ENCODE assay signal across 11 cellular contexts in genomic region chr20:50248104-50248631, GRCh38. TPM values are rescaled to one million over a fixed set of nuclear protein-coding genes. Genes with fewer than 3 reads are reported as not detected.
DNase-seq lines count a peak whose midpoint lies in the region; ATAC-seq, FAIRE-seq and TF ChIP-seq lines count a peak whose summit lies in the region.
"Had no signal": no experiment of that assay in that cellular context is flagged by ENCODE, and none has a peak within 500 bp of the region (broad histone marks: within the 10 kb centered on the region; RNA-seq: fewer than 3 reads in every experiment).

No MANE protein-coding gene starts in this region.

- H3K9me3 ChIP-seq in A549 (no peaks in the 10 kb centered on the region), mesenchymal stem cell (ENCODE audit: control insufficient read depth, low read length) (no peaks in the 10 kb centered on the region), testis (no peaks in the 10 kb centered on the region)

- no peak for TF ChIP-seq EP300 in A549 (IDR thresholded peaks at IDR 0.05)

- H3K14ac ChIP-seq in mesenchymal stem cell (ENCODE audit: low read length in 2 of 2), result no peak overlapping the region

- WGBS in A549 (ENCODE audit: missing lambda C conversion rate), result 83% methylated on average over 13 of the region's 17 CpGs
- 80% methylated on average over 17 of the region's 17 CpGs for WGBS in mesenchymal stem cell
- WGBS in testis, 2 donors, result 82 to 87% methylated on average over 15 to 17 of the region's 17 CpGs

- peak in 1 of 2 experiments; percentile 34; a peak in 3 of 6 replicates for ATAC-seq in A549
- ATAC-seq in GM21825 (IDR thresholded peaks at IDR 0.05; ENCODE audit: unreplicated experiment), result no peak
- ATAC-seq: PC-3 had no signal

- peak overlapping the region; percentile 37 for H2BK120ac ChIP-seq in mesenchymal stem cell (ENCODE audit: low read depth, low read length)

- H3K36me3 ChIP-seq in mesenchymal stem cell (ENCODE audit: control insufficient read depth in 1 of 2, insufficient read depth in 2 of 2, low read depth in 1 of 2, low read length in 2 of 2) (no peaks in the 10 kb centered on the region), testis (ENCODE audit: low read depth, missing control alignments) (no peaks in the 10 kb centered on the region)

- no peak overlapping the region for H3K23ac ChIP-seq in mesenchymal stem cell (ENCODE audit: low read length in 2 of 2)

- peak overlapping the region in 1 of 2 experiments; percentile 38 for H3K4ac ChIP-seq in mesenchymal stem cell (ENCODE audit: low read depth in 1 of 2, low read length in 2 of 2)

- POLR2A ChIA-PET in A549 (lab: Yijun Ruan, JAX), result interaction anchor here (0.6 kb wide), 1 partner anchor 52 kb away, joined by 4 read pairs; no protein-coding TSS in a partner anchor

- intact Hi-C loops in posterior vena cava (cut with DNase I), result no loop called here
- intact Hi-C loops in testis (cut with DNase I; ENCODE audit: low total_unique reads), result no loop called here

- CTCF ChIA-PET in A549 (lab: Yijun Ruan, JAX), result interaction anchor here (0.9 to 1.5 kb wide), 5 partner anchors 9 to 57 kb away, joined by 3 to 5 read pairs (median 3); no protein-coding TSS in a partner anchor

- no peak for FAIRE-seq in A549 (lab: Jason Lieb, UNC)
- peak; percentile 83 for FAIRE-seq in HTR-8/SVneo (lab: Jason Lieb, UNC)

- H3K27me3 ChIP-seq in mesenchymal stem cell (ENCODE audit: control insufficient read depth in 1 of 2, insufficient read depth in 1 of 2, low read length in 2 of 2), result no peaks in the 10 kb centered on the region
- H3K27me3 ChIP-seq in testis, result no peaks in the 10 kb centered on the region

- peak overlapping the region; percentile 0 to 51 for H3K18ac ChIP-seq in mesenchymal stem cell (ENCODE audit: low read depth in 1 of 2, low read length in 2 of 2)

- H2AFZ ChIP-seq in mesenchymal stem cell (ENCODE audit: low read depth, low read length), result no peak overlapping the region

- no peak for TF ChIP-seq POLR2A in A549 (IDR thresholded peaks at IDR 0.05; ENCODE audit: low read length)
- no peak for TF ChIP-seq POLR2A in testis (IDR thresholded peaks at IDR 0.05)

- peak overlapping the region; percentile 59 for H4K8ac ChIP-seq in mesenchymal stem cell (ENCODE audit: low read length)

- DNase-seq in A549 (ENCODE audit: low read depth in 1 of 2, low spot score in 1 of 2) (no peak), HTR-8/SVneo (ENCODE audit: insufficient read length, low spot score) (peak; percentile 84), choroid plexus epithelial cell (ENCODE audit: low read depth) (peak; percentile 35), mesenchymal stem cell (peak; percentile 44), posterior vena cava (ENCODE audit: low spot score) (no peak), testis (no peak), SK-N-DZ (ENCODE audit: low spot score) (no peak)
- DNase-seq: DMS79 treated with DMSO at 0.1 percent for 48 hours, NCI-H2029, PC-3 had no signal

- H3K4me3 ChIP-seq in A549, result no peak overlapping the region
- H3K4me3 ChIP-seq in choroid plexus epithelial cell (ENCODE audit: low read depth, low read length), result no peak overlapping the region
- H3K4me3 ChIP-seq in mesenchymal stem cell (ENCODE audit: insufficient read depth in 1 of 2, low read depth in 1 of 2, low read length in 2 of 2), result no peak overlapping the region
- no peak overlapping the region for H3K4me3 ChIP-seq in testis

- peak overlapping the region; percentile 63 for H3K9ac ChIP-seq in mesenchymal stem cell (ENCODE audit: low read length)

- H2BK15ac ChIP-seq in mesenchymal stem cell (ENCODE audit: low read depth, poor library complexity, severe bottlenecking), result no peak overlapping the region

- H3K27ac ChIP-seq in A549, result peak overlapping the region; percentile 21 to 73; a peak in 4 of 6 replicates
- H3K27ac ChIP-seq in mesenchymal stem cell (ENCODE audit: low read length, poor library complexity, severe bottlenecking), result no peak overlapping the region
- no peak overlapping the region for H3K27ac ChIP-seq in testis

- H4K91ac ChIP-seq in mesenchymal stem cell (ENCODE audit: low read length), result peak overlapping the region; percentile 87

- no peak overlapping the region for H2BK5ac ChIP-seq in mesenchymal stem cell (ENCODE audit: low read depth, low read length, poor library complexity, severe bottlenecking)

- no peak for TF ChIP-seq RAD21 in A549 (conservative IDR thresholded peaks at IDR 0.05 in 1 of 2, IDR thresholded peaks at IDR 0.05 in 1 of 2)

- no peak overlapping the region for H2AK5ac ChIP-seq in mesenchymal stem cell (ENCODE audit: low read length, severe bottlenecking)

- TF ChIP-seq CTCF in A549 (IDR thresholded peaks at IDR 0.05) (no peak), choroid plexus epithelial cell (conservative IDR thresholded peaks at IDR 0.05; ENCODE audit: low read depth, low read length) (no peak), testis (IDR thresholded peaks at IDR 0.05) (no peak)

- no peak overlapping the region for H3K4me2 ChIP-seq in A549
- no peak overlapping the region for H3K4me2 ChIP-seq in mesenchymal stem cell (ENCODE audit: low read length, poor library complexity, severe bottlenecking)

- H3K4me1 ChIP-seq in A549, result peaks cover 57% of the 10 kb centered on the region
- peaks cover 20% of the 10 kb centered on the region for H3K4me1 ChIP-seq in mesenchymal stem cell (ENCODE audit: control insufficient read depth, insufficient read depth, low read depth, low read length)
- peaks cover 3% of the 10 kb centered on the region for H3K4me1 ChIP-seq in testis

- no peaks in the 10 kb centered on the region for H3K79me1 ChIP-seq in mesenchymal stem cell (replicated peaks; ENCODE audit: low read length, poor library complexity, severe bottlenecking)

- peak overlapping the region in 1 of 2 experiments; percentile 76 for H2BK12ac ChIP-seq in mesenchymal stem cell (ENCODE audit: low read length in 2 of 2)

TF ChIP-seq in A549, 52 proteins besides CTCF, POLR2A, EP300 and RAD21:
- no peak for TF ChIP-seq CHD4 (IDR thresholded peaks at IDR 0.05; ENCODE audit: borderline replicate concordance)
- TF ChIP-seq FOSL2 (IDR thresholded peaks at IDR 0.05), result no peak
- TF ChIP-seq FOSL2 (CRISPR knock-in tag; IDR thresholded peaks at IDR 0.05), result peak; percentile 40; the same call in 1 of the 2 replicates

RNA-seq across cellular contexts. Expression of gene CEBPB, which starts 57.5 kb away (rescaled TPM):
- polyA plus RNA-seq in A549 (2011; rRNA removed), result 35.9 and 45.4 TPM in 2 replicates
- 71.1 and 106 TPM in 2 replicates for polyA plus RNA-seq in A549 (2012; cell fraction: cytosol; rRNA removed)
- 82.9 and 128 TPM in 2 replicates for polyA plus RNA-seq in A549 (2012; cell fraction: nucleus; rRNA removed)
- 58.9 to 74.0 TPM (median 66.6 TPM) in 3 replicates for polyA plus RNA-seq in A549 (2017; fragmentation: RNase III; extraction: RNeasy Plus Mini Kit Qiagen cat#74134 plus additional on column Dnase treatment)
- 18.3 and 20.0 TPM in 2 replicates for polyA minus RNA-seq in A549 (2011; rRNA and poly(A)+ RNA removed)
- polyA plus RNA-seq in mesenchymal stem cell (2013, experiment 1 of 2), result 130 TPM
- polyA plus RNA-seq in mesenchymal stem cell (2013, experiment 2 of 2), result 131 TPM
- total RNA-seq in posterior vena cava, result 100 to 1,000 TPM in 1 of 2 donors, 10 to 100 TPM in 1; 95.5 to 170 TPM
- 10 to 100 TPM; 25.9 to 40.0 TPM for total RNA-seq in testis
- 11.3 TPM for polyA plus RNA-seq in testis (ENCODE audit: insufficient read depth, low read depth, low replicate concordance)
- 13.0 and 16.6 TPM in 2 replicates for polyA plus RNA-seq in SK-N-DZ (2014; cell fraction: cytosol; rRNA removed)
- polyA plus RNA-seq in SK-N-DZ (2014; cell fraction: nucleus; rRNA removed), result 9.2 and 13.7 TPM in 2 replicates

Comparison
In these comparisons a context has a peak if more than half of its experiments do, and no peak if none do; other contexts are left out.
1. DNase-seq: peak in HTR-8/SVneo (single experiment), choroid plexus epithelial cell (single experiment) and mesenchymal stem cell (single experiment); none in A549 (0 of 2), posterior vena cava (single experiment), testis (single experiment) and SK-N-DZ (single experiment).
2. H3K27ac ChIP-seq: peak in A549 (2 of 2); none in mesenchymal stem cell (single experiment) and testis (0 of 2).